Comparison of ENCODE assay signal across 35 cellular contexts in the genomic region with DNA sequence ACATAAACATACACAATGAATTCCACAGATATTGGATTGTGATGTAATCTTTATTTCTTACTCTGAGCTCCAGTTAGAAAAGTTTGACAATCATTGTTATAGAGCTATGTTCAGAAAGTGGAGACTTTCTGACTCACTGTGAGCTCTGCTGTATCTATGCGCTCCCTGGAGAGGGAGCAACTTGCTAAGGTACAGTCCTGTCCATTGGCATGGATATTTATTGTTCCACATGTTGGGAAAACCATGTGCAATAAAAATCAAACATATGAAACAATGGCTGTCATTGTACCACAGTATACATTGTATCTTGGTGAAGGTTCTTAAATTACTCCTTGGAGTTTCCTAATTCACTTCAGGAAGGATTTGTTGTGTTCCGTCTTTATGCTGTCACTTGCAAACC.
"Had no signal": no experiment of that assay in that cellular context is flagged by ENCODE, and none has a peak within 500 bp of the region (broad histone marks: within the 10 kb centered on the region; RNA-seq: fewer than 3 reads in every experiment).

No MANE protein-coding gene starts in this region.

- FAIRE-seq: astrocyte had no signal

- H3K4me3 ChIP-seq: adrenal gland, body of pancreas, breast epithelium had no signal

- H3K4me1 ChIP-seq: adrenal gland, body of pancreas, breast epithelium had no signal

- ATAC-seq: activated CD4-positive, alpha-beta T cell treated with anti-CD3 and anti-CD28 coated beads for 36 hours; activated CD4-positive, CD25-positive, alpha-beta regulatory T cell treated with anti-CD3 and anti-CD28 coated beads, Interleukin-2, amount 50 U/mL, for 24 hours; activated CD8-positive, alpha-beta memory T cell treated with anti-CD3 and anti-CD28 coated beads, Interleukin-2, amount 10 ng/mL, durations not matched to agents 7 days and 5 days; activated CD8-positive, alpha-beta T cell treated with anti-CD3 and anti-CD28 coated beads, Interleukin-2, amount 10 ng/mL, durations not matched to agents 7 days and 5 days; activated naive CD4-positive, alpha-beta T cell treated with anti-CD3 and anti-CD28 coated beads, Interleukin-2, amount 50 U/mL, for 72 hours; activated T-cell treated with anti-CD3 and anti-CD28 coated beads, Interleukin-2, amount 50 U/mL, for 72 hours; activated T-helper 17 cell treated with anti-CD3 and anti-CD28 coated beads, Interleukin-2, amount 50 U/mL, for 72 hours; body of pancreas; WTC11 had no signal

- H3K36me3 ChIP-seq: adrenal gland, brain microvascular endothelial cell, breast epithelium, WERI-Rb-1 had no signal

- H3K27me3 ChIP-seq: adrenal gland, body of pancreas, brain microvascular endothelial cell, breast epithelium had no signal

- H3K9me3 ChIP-seq: adrenal gland, body of pancreas had no signal

- H3K27ac ChIP-seq: adrenal gland, body of pancreas, brain microvascular endothelial cell, breast epithelium, WERI-Rb-1 had no signal

- DNase-seq: activated CD4-positive, alpha-beta memory T cell treated with anti-CD3 and anti-CD28 coated beads, Interleukin-2, amount 10 ng/mL, durations not matched to agents 7 days and 5 days; activated CD4-positive, alpha-beta T cell treated with anti-CD3 and anti-CD28 coated beads for 1 hour; activated CD4-positive, alpha-beta T cell treated with anti-CD3 and anti-CD28 coated beads for 36 hours; activated CD4-positive, alpha-beta T cell treated with anti-CD3 and anti-CD28 coated beads for 48 hours; activated CD4-positive, alpha-beta T cell treated with anti-CD3 and anti-CD28 coated beads, Interleukin-2, amount 10 ng/mL, durations not matched to agents 7 days and 5 days; activated CD4-positive, alpha-beta T cell treated with anti-CD3 and anti-CD28 coated beads, Interleukin-2, amount 50 U/mL, for 48 hours; activated CD4-positive, CD25-positive, alpha-beta regulatory T cell; activated CD8-positive, alpha-beta memory T cell treated with anti-CD3 and anti-CD28 coated beads for 24 hours; activated CD8-positive, alpha-beta memory T cell treated with anti-CD3 and anti-CD28 coated beads, Interleukin-2, amount 10 ng/mL, durations not matched to agents 7 days and 5 days; activated CD8-positive, alpha-beta memory T cell treated with anti-CD3 and anti-CD28 coated beads, Interleukin-2, amount 50 U/mL, for 48 hours; activated CD8-positive, alpha-beta T cell treated with anti-CD3 and anti-CD28 coated beads, Interleukin-2, amount 10 ng/mL, durations not matched to agents 7 days and 5 days; activated effector memory CD4-positive, alpha-beta T cell treated with anti-CD3 and anti-CD28 coated beads, Interleukin-2, amount 50 U/mL, for 16 hours; activated gamma-delta T cell treated with Interleukin-2 at 50 U/mL for 16 hours; activated naive CD4-positive, alpha-beta T cell; activated naive CD4-positive, alpha-beta T cell treated with anti-CD3 and anti-CD28 coated beads for 36 hours; activated naive CD4-positive, alpha-beta T cell treated with anti-CD3 and anti-CD28 coated beads, Interleukin-2, amount 50 U/mL, for 16 hours; activated naive CD8-positive, alpha-beta T cell treated with anti-CD3 and anti-CD28 coated beads for 36 hours; activated T-cell treated with anti-CD3 and anti-CD28 coated beads, Interleukin-2, amount 50 U/mL, for 24 hours; activated T-cell treated with anti-CD3 and anti-CD28 coated beads, Interleukin-2, amount 50 U/mL, for 72 hours; adrenal gland; amniotic stem cell; aorta; body of pancreas; brain microvascular endothelial cell; central memory CD4-positive, alpha-beta T cell; T-helper 1 cell; T-helper 2 cell; T-helper 9 cell; WERI-Rb-1 had no signal
